1 cellular context compared by ENCODE assay signal in the genomic region with DNA sequence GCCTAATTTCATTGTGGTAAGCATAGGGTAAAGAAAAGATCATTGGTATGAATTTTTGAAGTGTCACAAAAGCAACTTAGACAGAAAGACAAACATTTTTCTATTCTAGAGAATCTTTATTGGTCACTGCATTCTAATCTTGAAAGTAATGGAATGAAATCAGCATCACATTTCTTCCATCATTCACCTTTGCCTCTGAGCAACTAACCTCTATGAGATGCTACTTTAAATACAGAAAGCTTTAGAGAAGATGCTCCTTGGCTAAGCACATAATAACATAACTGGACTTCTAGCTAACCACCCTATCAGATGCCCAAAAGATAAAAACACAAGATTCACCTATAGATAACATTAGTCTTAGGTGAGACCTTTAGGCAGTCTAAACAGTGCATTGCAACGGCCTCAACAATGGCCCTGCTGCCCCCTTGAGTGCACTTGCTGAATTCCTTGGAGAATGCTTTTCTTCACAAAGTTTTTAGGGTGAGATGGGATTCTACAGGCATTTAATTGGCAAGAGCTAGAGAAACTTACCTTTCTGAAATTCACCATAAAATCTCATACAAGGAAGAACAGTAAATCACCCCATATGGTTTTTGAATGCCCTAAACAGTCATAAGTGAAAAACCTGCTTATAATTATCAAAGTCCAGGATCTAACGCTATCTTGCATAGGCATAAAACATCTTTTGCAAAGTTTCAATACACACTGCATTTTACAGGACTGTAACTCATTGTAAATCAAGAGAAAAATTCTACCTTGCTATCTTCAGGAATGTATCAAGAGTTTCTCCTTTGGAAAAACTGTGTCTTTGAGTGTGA.
TF ChIP-seq lines count a peak whose summit lies in the region.

No MANE protein-coding gene starts in this region.

TF ChIP-seq in GM23338, 12 proteins besides CTCF, POLR2A, EP300 and RAD21 (continued from another document):
- TF ChIP-seq, protein P1, sequence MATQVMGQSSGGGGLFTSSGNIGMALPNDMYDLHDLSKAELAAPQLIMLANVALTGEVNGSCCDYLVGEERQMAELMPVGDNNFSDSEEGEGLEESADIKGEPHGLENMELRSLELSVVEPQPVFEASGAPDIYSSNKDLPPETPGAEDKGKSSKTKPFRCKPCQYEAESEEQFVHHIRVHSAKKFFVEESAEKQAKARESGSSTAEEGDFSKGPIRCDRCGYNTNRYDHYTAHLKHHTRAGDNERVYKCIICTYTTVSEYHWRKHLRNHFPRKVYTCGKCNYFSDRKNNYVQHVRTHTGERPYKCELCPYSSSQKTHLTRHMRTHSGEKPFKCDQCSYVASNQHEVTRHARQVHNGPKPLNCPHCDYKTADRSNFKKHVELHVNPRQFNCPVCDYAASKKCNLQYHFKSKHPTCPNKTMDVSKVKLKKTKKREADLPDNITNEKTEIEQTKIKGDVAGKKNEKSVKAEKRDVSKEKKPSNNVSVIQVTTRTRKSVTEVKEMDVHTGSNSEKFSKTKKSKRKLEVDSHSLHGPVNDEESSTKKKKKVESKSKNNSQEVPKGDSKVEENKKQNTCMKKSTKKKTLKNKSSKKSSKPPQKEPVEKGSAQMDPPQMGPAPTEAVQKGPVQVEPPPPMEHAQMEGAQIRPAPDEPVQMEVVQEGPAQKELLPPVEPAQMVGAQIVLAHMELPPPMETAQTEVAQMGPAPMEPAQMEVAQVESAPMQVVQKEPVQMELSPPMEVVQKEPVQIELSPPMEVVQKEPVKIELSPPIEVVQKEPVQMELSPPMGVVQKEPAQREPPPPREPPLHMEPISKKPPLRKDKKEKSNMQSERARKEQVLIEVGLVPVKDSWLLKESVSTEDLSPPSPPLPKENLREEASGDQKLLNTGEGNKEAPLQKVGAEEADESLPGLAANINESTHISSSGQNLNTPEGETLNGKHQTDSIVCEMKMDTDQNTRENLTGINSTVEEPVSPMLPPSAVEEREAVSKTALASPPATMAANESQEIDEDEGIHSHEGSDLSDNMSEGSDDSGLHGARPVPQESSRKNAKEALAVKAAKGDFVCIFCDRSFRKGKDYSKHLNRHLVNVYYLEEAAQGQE (IDR thresholded peaks at IDR 0.05; ENCODE audit: unreplicated experiment) = no peak
- TF ChIP-seq ETS1 (IDR thresholded peaks at IDR 0.05) (no peak), NANOG (IDR thresholded peaks at IDR 0.05; ENCODE audit: borderline replicate concordance) (no peak), CREB1 (CRISPR knock-in tag; IDR thresholded peaks at IDR 0.05; ENCODE audit: low read depth) (no peak), EZH2 (IDR thresholded peaks at IDR 0.05; ENCODE audit: low read depth, unreplicated experiment) (no peak), POLR2AphosphoS5 (IDR thresholded peaks at IDR 0.05; ENCODE audit: low read depth) (no peak), STAT1 (IDR thresholded peaks at IDR 0.05; ENCODE audit: unreplicated experiment) (no peak), EZH2phosphoT487 (IDR thresholded peaks at IDR 0.05; ENCODE audit: unreplicated experiment) (no peak)
